In the genomic region with DNA sequence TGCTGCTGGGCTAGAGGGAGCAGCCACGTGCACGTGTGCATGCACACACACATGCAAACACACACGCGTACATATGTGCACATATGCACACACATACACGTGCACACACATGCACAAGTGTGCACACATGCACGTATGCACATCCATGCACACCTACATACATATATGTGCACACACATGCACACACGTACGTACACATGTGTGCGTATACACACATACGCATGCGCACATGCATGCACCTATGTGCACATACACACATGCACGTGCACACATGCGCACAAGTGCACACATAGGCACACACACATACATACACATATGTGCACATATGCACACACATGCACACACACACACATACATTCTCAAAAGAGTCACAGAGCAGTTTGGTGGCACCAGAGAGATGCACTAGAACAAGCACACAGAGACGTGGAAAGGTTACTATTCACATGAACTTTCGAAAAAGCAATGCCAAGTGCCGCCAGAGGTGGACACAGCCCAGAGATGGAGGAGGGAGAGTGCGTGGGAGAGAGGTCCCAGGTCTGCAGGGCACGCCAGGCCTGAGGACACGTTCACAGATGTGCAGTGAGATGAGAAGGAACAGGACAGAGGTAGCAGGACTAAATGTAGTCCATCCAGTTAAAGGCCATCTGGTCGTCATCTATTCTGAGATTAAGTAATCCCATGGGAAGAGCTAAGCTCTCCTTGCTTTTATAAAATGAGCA, we compare ENCODE assay signal across 22 cellular contexts.
DNase-seq lines count a peak whose midpoint lies in the region; ATAC-seq and TF ChIP-seq lines count a peak whose summit lies in the region.
"Had no signal": no experiment of that assay in that cellular context is flagged by ENCODE, and none has a peak within 500 bp of the region (broad histone marks: within the 10 kb centered on the region; RNA-seq: fewer than 3 reads in every experiment).

No MANE protein-coding gene starts in this region.

- peaks cover 63% of the 10 kb centered on the region for H3K4me1 ChIP-seq in BLaER1
- peaks cover 8% of the 10 kb centered on the region for H3K4me1 ChIP-seq in IMR-90 (ENCODE audit: control insufficient read depth, insufficient read depth, low read length)
- peaks cover 70% of the 10 kb centered on the region for H3K4me1 ChIP-seq in body of pancreas
- peaks cover 20 to 40% (median 29%) of the 10 kb centered on the region in 4 donors for H3K4me1 ChIP-seq in liver (ENCODE audit: control insufficient read depth in 4 of 4, insufficient read depth in 4 of 4, low read length in 3 of 4)
- H3K4me1 ChIP-seq in right atrium auricular region: peaks cover 0 to 21% of the 10 kb centered on the region in 2 donors
- H3K4me1 ChIP-seq: prostate gland had no signal

- H3K4ac ChIP-seq in IMR-90 (ENCODE audit: low read depth, low read length): no peak overlapping the region; the same call in 1 of the 2 replicates

- H3K27ac ChIP-seq in BLaER1 (no peak overlapping the region), IMR-90 (ENCODE audit: insufficient read depth, low read length) (no peak overlapping the region), body of pancreas (peak overlapping the region in 3 of 4 donors; percentile 56 to 67 (median 57)), liver (ENCODE audit: low read depth in 1 of 2, low read length in 2 of 2) (peak overlapping the region; percentile 87 to 91), right atrium auricular region (no peak overlapping the region), caudate nucleus (ENCODE audit: low read depth, low read length) (no peak overlapping the region)
- H3K27ac ChIP-seq: coronary artery, prostate gland had no signal

- H3K4me1 Mint-ChIP-seq in activated CD4-positive, alpha-beta T cell treated with anti-CD3 and anti-CD28 coated beads, Interleukin-2, amount 10 ng/mL, durations not matched to agents 24 days and 14 days: no peaks in the 10 kb centered on the region

- in situ Hi-C loops in IMR-90 (cut with MboI; ENCODE audit: low sequenced_read_pairs): loop anchor here (10.0 kb wide), 1 partner anchor 169 kb away; no protein-coding TSS in a partner anchor

- BruUV-seq in IMR-90 (replicated peaks; lab: Mats Ljungman, UMichigan): no TSS peak

- TF ChIP-seq RAD21 in IMR-90 (IDR thresholded peaks at IDR 0.05; ENCODE audit: low read length): no peak
- TF ChIP-seq RAD21 in liver (IDR thresholded peaks at IDR 0.05): peak in 1 of 2 donors; percentile 22

- no peak overlapping the region for H2AK9ac ChIP-seq in IMR-90 (replicated peaks; ENCODE audit: low read depth, low read length, poor library complexity)

- no peak overlapping the region for H3K56ac ChIP-seq in IMR-90 (ENCODE audit: extremely low read depth, insufficient read depth, low read length)

- peaks cover 11% of the 10 kb centered on the region for H3K27me3 Mint-ChIP-seq in activated CD4-positive, alpha-beta T cell treated with anti-CD3 and anti-CD28 coated beads, Interleukin-2, amount 10 ng/mL, durations not matched to agents 24 days and 14 days

- H2BK20ac ChIP-seq in IMR-90 (ENCODE audit: low read depth, low read length): 0 out of 2 replicates have a peak overlapping the region, but pooled peaks have one; percentile 25

- 0 out of 2 replicates have a peak overlapping the region, but pooled peaks have one; percentile 38 for H2AK5ac ChIP-seq in IMR-90 (ENCODE audit: low read depth, low read length)

- peak overlapping the region; percentile 32 for H2AFZ ChIP-seq in IMR-90 (replicated peaks; ENCODE audit: low read length, poor library complexity)

- no peak overlapping the region for H3K18ac ChIP-seq in IMR-90 (ENCODE audit: low read depth, low read length)

- ATAC-seq in IMR-90 (ENCODE audit: low read depth) (no peak), body of pancreas (no peak)
- ATAC-seq: effector memory CD8-positive, alpha-beta T cell; gastrocnemius medialis; left ventricle myocardium superior; T-helper 17 cell had no signal

- DNase-seq in IMR-90 (no peak), body of pancreas (no peak), right atrium auricular region (ENCODE audit: low spot score) (no peak), NCI-H345 treated with DMSO at 0.1 percent for 48 hours (lab: John Stamatoyannopoulos, UW; ENCODE audit: unreplicated experiment) (no peak), caudate nucleus (lab: John Stamatoyannopoulos, UW) (no peak)
- no peak for DNase-seq in activated CD4-positive, alpha-beta T cell treated with anti-CD3 and anti-CD28 coated beads, Interleukin-2, amount 10 ng/mL, durations not matched to agents 24 days and 14 days
- DNase-seq: activated CD4-positive, alpha-beta T cell treated with anti-CD3 and anti-CD28 coated beads for 48 hours; activated naive CD4-positive, alpha-beta T cell treated with Interleukin-2 at 50 U/mL for 16 hours; activated T-cell treated with anti-CD3 and anti-CD28 coated beads, Interleukin-2, amount 50 U/mL, for 48 hours; amniotic stem cell; Caco-2; effector memory CD8-positive, alpha-beta T cell; gastrocnemius medialis; left ventricle myocardium superior; NCI-H1417; NCI-H2081; T-helper 17 cell; uterus had no signal

- no peak overlapping the region for H3K9ac ChIP-seq in BLaER1
- no peak overlapping the region for H3K9ac ChIP-seq in IMR-90 (ENCODE audit: low read depth, low read length)
- H3K9ac ChIP-seq in liver (ENCODE audit: low read depth in 1 of 2, low read length in 2 of 2): no peak overlapping the region

- H3K27ac Mint-ChIP-seq in activated CD4-positive, alpha-beta T cell treated with anti-CD3 and anti-CD28 coated beads, Interleukin-2, amount 10 ng/mL, durations not matched to agents 24 days and 14 days: no peak overlapping the region
- H3K27ac Mint-ChIP-seq: effector memory CD8-positive, alpha-beta T cell; T-helper 17 cell had no signal

- H4K8ac ChIP-seq in IMR-90 (ENCODE audit: low read depth in 2 of 2, low read length in 2 of 2): no peak overlapping the region

- no peaks in the 10 kb centered on the region for H3K79me1 ChIP-seq in IMR-90 (ENCODE audit: low read depth in 1 of 2, low read length in 2 of 2)

- H3K23ac ChIP-seq in IMR-90 (ENCODE audit: low read depth, low read length): no peak overlapping the region

- H3K9me3 Mint-ChIP-seq in activated CD4-positive, alpha-beta T cell treated with anti-CD3 and anti-CD28 coated beads, Interleukin-2, amount 10 ng/mL, durations not matched to agents 24 days and 14 days: no peaks in the 10 kb centered on the region
- H3K9me3 Mint-ChIP-seq: effector memory CD8-positive, alpha-beta T cell had no signal

- H3K36me3 ChIP-seq in BLaER1 (no peaks in the 10 kb centered on the region), IMR-90 (ENCODE audit: control insufficient read depth, insufficient read depth, low read length) (no peaks in the 10 kb centered on the region), body of pancreas (replicated peaks in 1 of 2; ENCODE audit: insufficient read depth in 1 of 2, low read depth in 2 of 2) (no peaks in the 10 kb centered on the region), liver (ENCODE audit: control insufficient read depth in 4 of 4, insufficient read depth in 3 of 4, low read depth in 1 of 4, low read length in 3 of 4) (no peaks in the 10 kb centered on the region), right atrium auricular region (no peaks in the 10 kb centered on the region)
- H3K36me3 ChIP-seq: gastrocnemius medialis, prostate gland, uterus had no signal

- H4K20me1 ChIP-seq in BLaER1 (no peaks in the 10 kb centered on the region), IMR-90 (ENCODE audit: insufficient read depth, low read length) (peaks cover 3% of the 10 kb centered on the region; the same call in 1 of the 2 replicates)

- POLR2A ChIA-PET in IMR-90 (lab: Charles Lee; ENCODE audit: unreplicated experiment): interaction anchor here (0.6 kb wide), 1 partner anchor 75 kb away, joined by 4 read pairs; no protein-coding TSS in a partner anchor

- H3K9me3 ChIP-seq in BLaER1: no peaks in the 10 kb centered on the region
- no peaks in the 10 kb centered on the region for H3K9me3 ChIP-seq in IMR-90 (ENCODE audit: control insufficient read depth, insufficient read depth, low read length)
- no peaks in the 10 kb centered on the region for H3K9me3 ChIP-seq in body of pancreas
- H3K9me3 ChIP-seq in liver (ENCODE audit: control insufficient read depth in 4 of 4, low read length in 3 of 4): no peaks in the 10 kb centered on the region
- no peaks in the 10 kb centered on the region for H3K9me3 ChIP-seq in right atrium auricular region
- H3K9me3 ChIP-seq: Caco-2, gastrocnemius medialis, prostate gland, uterus had no signal

- no peaks in the 10 kb centered on the region for H3K36me3 Mint-ChIP-seq in activated CD4-positive, alpha-beta T cell treated with anti-CD3 and anti-CD28 coated beads, Interleukin-2, amount 10 ng/mL, durations not matched to agents 24 days and 14 days (ENCODE audit: low read depth)

- WGBS in IMR-90 (ENCODE audit: extremely low coverage in 2 of 2, insufficient read length in 1 of 2), 2 experiments: 84% methylated on average over 18 of the region's 20 CpGs; no CpG with 5 or more reads in 1 of the 2 experiments
- WGBS in body of pancreas, 2 donors: 78 to 87% methylated on average over 20 of the region's 20 CpGs
- 73% methylated on average over 20 of the region's 20 CpGs for WGBS in liver

- no peak overlapping the region for H4K5ac ChIP-seq in IMR-90 (ENCODE audit: low read depth, low read length)

- no peak overlapping the region for H3K14ac ChIP-seq in IMR-90 (replicated peaks; ENCODE audit: low read depth, low read length)

- peaks cover 11% of the 10 kb centered on the region; the same call in 1 of the 2 replicates for H3K9me1 ChIP-seq in IMR-90 (ENCODE audit: insufficient read depth, low read length)

- TF ChIP-seq CTCF in IMR-90 (conservative IDR thresholded peaks at IDR 0.05; ENCODE audit: low read depth, low read length) (no peak), body of pancreas (IDR thresholded peaks at IDR 0.05) (no peak), liver (IDR thresholded peaks at IDR 0.05; ENCODE audit: low read depth, low read length, missing input control) (no peak), right atrium auricular region (IDR thresholded peaks at IDR 0.05) (no peak)

- H3K4me3 ChIP-seq in BLaER1: no peak overlapping the region
- H3K4me3 ChIP-seq in IMR-90 (ENCODE audit: insufficient read depth, low read depth, low read length): no peak overlapping the region
- H3K4me3 ChIP-seq in body of pancreas: no peak overlapping the region
- peak overlapping the region in 2 of 3 donors; percentile 12 to 28 for H3K4me3 ChIP-seq in liver (ENCODE audit: low read depth in 1 of 3, low read length in 3 of 3)
- no peak overlapping the region for H3K4me3 ChIP-seq in right atrium auricular region
- H3K4me3 ChIP-seq: coronary artery, gastrocnemius medialis, prostate gland, uterus had no signal

- dilution Hi-C loops in IMR-90 (cut with HindIII; ENCODE audit: low sequenced_read_pairs, unreplicated experiment): no loop called here

- H3K4me3 Mint-ChIP-seq in activated CD4-positive, alpha-beta T cell treated with anti-CD3 and anti-CD28 coated beads, Interleukin-2, amount 10 ng/mL, durations not matched to agents 24 days and 14 days: no peak overlapping the region
- H3K4me3 Mint-ChIP-seq: effector memory CD8-positive, alpha-beta T cell; T-helper 17 cell had no signal

- H3K27me3 ChIP-seq in BLaER1: no peaks in the 10 kb centered on the region
- no peaks in the 10 kb centered on the region for H3K27me3 ChIP-seq in IMR-90 (ENCODE audit: control insufficient read depth, insufficient read depth, low read length)
- no peaks in the 10 kb centered on the region for H3K27me3 ChIP-seq in body of pancreas
- no peaks in the 10 kb centered on the region for H3K27me3 ChIP-seq in liver (ENCODE audit: control insufficient read depth in 4 of 4, insufficient read depth in 4 of 4, low read length in 3 of 4)
- H3K27me3 ChIP-seq in right atrium auricular region: no peaks in the 10 kb centered on the region
- H3K27me3 ChIP-seq: gastrocnemius medialis, uterus had no signal

- no peak overlapping the region for H2BK120ac ChIP-seq in IMR-90 (ENCODE audit: low read depth, low read length)

- intact Hi-C loops in IMR-90 (cut with micrococcal nuclease) (no loop called here), body of pancreas (cut with DNase I) (loop anchor here (10.0 kb wide), 1 partner anchor 169 kb away; no protein-coding TSS in a partner anchor)
- intact Hi-C loops in activated CD4-positive, alpha-beta T cell treated with anti-CD3 and anti-CD28 coated beads, Interleukin-2, amount 10 ng/mL, durations not matched to agents 24 days and 14 days (cut with micrococcal nuclease): no loop called here

- H4K91ac ChIP-seq in IMR-90 (ENCODE audit: insufficient read depth, low read depth, low read length): no peak overlapping the region

- no peak for TF ChIP-seq POLR2A in IMR-90 (IDR thresholded peaks at IDR 0.05; ENCODE audit: low read depth, low read length)
- TF ChIP-seq POLR2A in body of pancreas (IDR thresholded peaks at IDR 0.05): no peak

- CTCF ChIA-PET in IMR-90 (lab: Yijun Ruan, JAX): no interaction called here

- H3K4me2 ChIP-seq in BLaER1 (peak overlapping the region; percentile 48), IMR-90 (ENCODE audit: low read depth, low read length) (no peak overlapping the region)

- H2BK15ac ChIP-seq in IMR-90 (ENCODE audit: low read depth, low read length): no peak overlapping the region

- no peak overlapping the region for H2BK5ac ChIP-seq in IMR-90 (ENCODE audit: low read depth, low read length, poor library complexity, severe bottlenecking)

Comparison
In these comparisons a context has a peak if more than half of its experiments do, and no peak if none do; other contexts are left out.
1. H3K27ac ChIP-seq: peak in body of pancreas (3 of 4) and liver (2 of 2); none in BLaER1 (single experiment), IMR-90 (single experiment), right atrium auricular region (0 of 2) and caudate nucleus (single experiment).
2. H3K4me3 ChIP-seq: peak in liver (2 of 3); none in BLaER1 (single experiment), IMR-90 (single experiment), body of pancreas (0 of 2) and right atrium auricular region (0 of 2).